ENCODE assay signal across 30 cellular contexts in genomic region chr4:3427134-3427476, GRCh38. TPM values are rescaled to one million over a fixed set of nuclear protein-coding genes. Genes with fewer than 3 reads are reported as not detected.
"Had no signal": no experiment of that assay in that cellular context is flagged by ENCODE, and none has a peak within 500 bp of the region (broad histone marks: within the 10 kb centered on the region; RNA-seq: fewer than 3 reads in every experiment).

No MANE protein-coding gene starts in this region.

- H3K36me3 ChIP-seq: neural progenitor cell had no signal

- H3K9ac ChIP-seq: neural progenitor cell had no signal

- H3K36me3 Mint-ChIP-seq: naive B cell; natural killer cell; stimulated activated memory B cell treated with anti-CD40 and anti-IgM and Interleukin-4, amounts not matched to agents 10 μg/mL and 1 μg/mL and 100 μg/mL, for 72 hours had no signal

- ATAC-seq: heart right ventricle; left ventricle myocardium superior; lower lobe of right lung; natural killer cell; pancreas; right cardiac atrium; stimulated activated memory B cell treated with anti-CD40 and anti-IgM and Interleukin-4, amounts not matched to agents 10 μg/mL and 1 μg/mL and 100 μg/mL, for 72 hours; stimulated activated naive CD8-positive, alpha-beta T cell treated with anti-CD3 and anti-CD28 coated beads, Interleukin-15, amount 100 ng/mL, for 72 hours had no signal

- H3K27me3 Mint-ChIP-seq: naive B cell; stimulated activated memory B cell treated with anti-CD40 and anti-IgM and Interleukin-4, amounts not matched to agents 10 μg/mL and 1 μg/mL and 100 μg/mL, for 72 hours; stimulated activated naive CD8-positive, alpha-beta T cell treated with anti-CD3 and anti-CD28 coated beads, Interleukin-15, amount 100 ng/mL, for 72 hours; type B pancreatic cell had no signal

- H3K27ac ChIP-seq: heart right ventricle, hepatocyte, lower lobe of right lung, neural progenitor cell, pancreas, prostate gland, sigmoid colon, spleen, vagina had no signal

- H3K27me3 ChIP-seq: heart right ventricle, hepatocyte, neural progenitor cell, pancreas, sigmoid colon, spleen, tibial nerve, vagina had no signal

- H3K9me3 ChIP-seq: heart right ventricle, lower lobe of right lung, pancreas, prostate gland, sigmoid colon, spleen, tibial nerve, vagina had no signal

- H3K4me1 ChIP-seq: heart right ventricle, lower lobe of right lung, neural progenitor cell, pancreas, prostate gland, sigmoid colon, spleen, tibial nerve, vagina had no signal

- H3K4me1 Mint-ChIP-seq: mesothelial cell of epicardium; natural killer cell; stimulated activated naive CD8-positive, alpha-beta T cell treated with anti-CD3 and anti-CD28 coated beads, Interleukin-15, amount 100 ng/mL, for 72 hours had no signal

- H3K79me2 ChIP-seq: hepatocyte had no signal

- H3K9me3 Mint-ChIP-seq: mesothelial cell of epicardium; naive B cell; natural killer cell; nephron progenitor cell; neural progenitor cell; stimulated activated memory B cell treated with anti-CD40 and anti-IgM and Interleukin-4, amounts not matched to agents 10 μg/mL and 1 μg/mL and 100 μg/mL, for 72 hours; stimulated activated naive CD8-positive, alpha-beta T cell treated with anti-CD3 and anti-CD28 coated beads, Interleukin-15, amount 100 ng/mL, for 72 hours; type B pancreatic cell had no signal

- H3K27ac Mint-ChIP-seq: mesothelial cell of epicardium; natural killer cell; neural progenitor cell; stimulated activated memory B cell treated with anti-CD40 and anti-IgM and Interleukin-4, amounts not matched to agents 10 μg/mL and 1 μg/mL and 100 μg/mL, for 72 hours; stimulated activated naive CD8-positive, alpha-beta T cell treated with anti-CD3 and anti-CD28 coated beads, Interleukin-15, amount 100 ng/mL, for 72 hours; type B pancreatic cell had no signal

- H3K4me3 ChIP-seq: heart right ventricle, hepatocyte, lower lobe of right lung, neural progenitor cell, pancreas, prostate gland, sigmoid colon, spleen, tibial nerve, vagina had no signal

- H3K4me2 ChIP-seq: hepatocyte, neural progenitor cell had no signal

- FAIRE-seq: pancreas, small intestine had no signal

- H3K4me3 Mint-ChIP-seq: mesothelial cell of epicardium; naive B cell; natural killer cell; nephron progenitor cell; neural progenitor cell; stimulated activated memory B cell treated with anti-CD40 and anti-IgM and Interleukin-4, amounts not matched to agents 10 μg/mL and 1 μg/mL and 100 μg/mL, for 72 hours; stimulated activated naive CD8-positive, alpha-beta T cell treated with anti-CD3 and anti-CD28 coated beads, Interleukin-15, amount 100 ng/mL, for 72 hours; type B pancreatic cell had no signal

- H2AFZ ChIP-seq: hepatocyte, neural progenitor cell had no signal

- DNase-seq: heart right ventricle; islet precursor cell; left ventricle myocardium superior; lower lobe of right lung; mammary epithelial cell; mesendoderm; naive B cell; natural killer cell; nephron progenitor cell; pancreas; retina; sigmoid colon; small intestine; spleen; stimulated activated CD4-positive, alpha-beta T cell treated with anti-CD3 and anti-CD28 coated beads, Interleukin-4, amount 100 ng/mL, for 24 hours; stimulated activated naive CD4-positive, alpha-beta T cell treated with Interleukin-2 at 50 U/mL for 16 hours; stimulated activated naive CD8-positive, alpha-beta T cell treated with anti-CD3 and anti-CD28 coated beads, Interleukin-15, amount 100 ng/mL, for 72 hours; substantia nigra had no signal

RNA-seq across cellular contexts. Expression of gene HGFAC, which starts 14.7 kb away (rescaled TPM):
- total RNA-seq: kidney epithelial cell, mammary epithelial cell, mononuclear cell, omental fat pad, tibial nerve, vagina had no signal
- polyA plus RNA-seq: mammary epithelial cell had no signal

RNA-seq across cellular contexts. Expression of gene DOK7, which starts 36.0 kb away (rescaled TPM):
- total RNA-seq: omental fat pad had no signal
